Comparison of ENCODE assay signal across 1 cellular context in genomic region chr7:134986363-134987231, GRCh38.
A peak's percentile ranks its signal among the peaks of the same experiment; 100 is the strongest.
TF ChIP-seq lines count a peak whose summit lies in the region.

AGBL3 (plus strand) TSS chr7:134986508; CDS start chr7:134987934, 1,426 bp downstream.

TF ChIP-seq in GM12878, 131 proteins besides CTCF, POLR2A, EP300 and RAD21 (continued from another document):
- peak; percentile 79 for TF ChIP-seq RELB (IDR thresholded peaks at IDR 0.05; ENCODE audit: low read depth)
- TF ChIP-seq PML (IDR thresholded peaks at IDR 0.05; ENCODE audit: low read length) = peak; percentile 64; the same call in 1 of the 2 replicates
